Comparison of ENCODE assay signal across 10 cellular contexts in genomic region chr3:48408823-48409281, GRCh38. TPM values are rescaled to one million over a fixed set of nuclear protein-coding genes. Genes with fewer than 3 reads are reported as not detected.
DNase-seq lines count a peak whose midpoint lies in the region; ATAC-seq, FAIRE-seq and TF ChIP-seq lines count a peak whose summit lies in the region.
"Had no signal": no experiment of that assay in that cellular context is flagged by ENCODE, and none has a peak within 500 bp of the region (broad histone marks: within the 10 kb centered on the region; RNA-seq: fewer than 3 reads in every experiment).

No MANE protein-coding gene starts in this region.

- H3K4me1 Mint-ChIP-seq in CD14-positive monocyte, result no peaks in the 10 kb centered on the region
- H3K4me1 Mint-ChIP-seq: neural crest cell, T-cell had no signal

- peak; percentile 18 for FAIRE-seq in bronchial epithelial cell (lab: Jason Lieb, UNC)

- no peaks in the 10 kb centered on the region for H3K36me3 Mint-ChIP-seq in CD14-positive monocyte
- H3K36me3 Mint-ChIP-seq: T-cell had no signal

- TF ChIP-seq CTCF in DND-41 (IDR thresholded peaks at IDR 0.05; ENCODE audit: borderline replicate concordance, extremely low read depth, low read length, poor library complexity, severe bottlenecking) (peak; percentile 36), GM20000 (IDR thresholded peaks at IDR 0.05; ENCODE audit: extremely low read depth, missing control alignments) (no peak), bronchial epithelial cell (IDR thresholded peaks at IDR 0.05; ENCODE audit: insufficient read depth, low read length, severe bottlenecking) (no peak), osteoblast (IDR thresholded peaks at IDR 0.05; ENCODE audit: extremely low read depth, low read depth, low read length) (no peak), CD14-positive monocyte (IDR thresholded peaks at IDR 0.05) (no peak)

- H3K79me2 ChIP-seq in DND-41 (ENCODE audit: insufficient read depth, low read length) (no peaks in the 10 kb centered on the region), osteoblast (ENCODE audit: insufficient read depth, low read length) (no peaks in the 10 kb centered on the region)

- no peak overlapping the region for H3K4me3 Mint-ChIP-seq in CD14-positive monocyte
- H3K4me3 Mint-ChIP-seq: neural crest cell, T-cell had no signal

- ATAC-seq in DND-41 (ENCODE audit: insufficient read depth, low read depth), result no peak
- ATAC-seq: T-cell had no signal

- H3K9me3 ChIP-seq in DND-41 (ENCODE audit: insufficient read depth, low read length, severe bottlenecking) (no peaks in the 10 kb centered on the region), osteoblast (ENCODE audit: low read depth, low read length) (no peaks in the 10 kb centered on the region)

- H3K4me2 ChIP-seq in DND-41 (ENCODE audit: insufficient read depth, low read length) (no peak overlapping the region), osteoblast (ENCODE audit: insufficient read depth, low read length) (no peak overlapping the region)

- peaks cover 8% of the 10 kb centered on the region; the same call in 1 of the 2 replicates for H4K20me1 ChIP-seq in DND-41 (ENCODE audit: insufficient read depth, low read length)
- H4K20me1 ChIP-seq in osteoblast (ENCODE audit: insufficient read depth, low read length), result no peaks in the 10 kb centered on the region

- intact Hi-C loops in CD14-positive monocyte (cut with micrococcal nuclease), result no loop called here

- H3K4me1 ChIP-seq in DND-41 (ENCODE audit: insufficient read depth, low read length) (no peaks in the 10 kb centered on the region), osteoblast (ENCODE audit: insufficient read depth, low read length) (no peaks in the 10 kb centered on the region)

- H3K9ac ChIP-seq in DND-41 (ENCODE audit: low read depth, low read length), result no peak overlapping the region

- H3K27ac ChIP-seq in DND-41 (ENCODE audit: low read length) (no peak overlapping the region), osteoblast (ENCODE audit: low read depth, low read length) (no peak overlapping the region)

- H3K4me3 ChIP-seq in DND-41 (ENCODE audit: low read depth in 1 of 2, low read length in 2 of 2) (no peak overlapping the region), bronchial epithelial cell (ENCODE audit: low read depth, low read length) (no peak overlapping the region), osteoblast (ENCODE audit: insufficient read depth, low read length) (no peak overlapping the region)

- no peak for DNase-seq in DND-41
- peak; percentile 26 for DNase-seq in GM20000 (ENCODE audit: low spot score)
- DNase-seq in bronchial epithelial cell (ENCODE audit: low read depth), result no peak
- DNase-seq in osteoblast (ENCODE audit: insufficient read length, low spot score, missing footprints), result peak; percentile 88
- DNase-seq in HCEC 1CT, result no peak
- no peak for DNase-seq in CD14-positive monocyte (ENCODE audit: low spot score)
- DNase-seq in NCI-H1930 (lab: John Stamatoyannopoulos, UW), result no peak
- DNase-seq: DMS79 treated with DMSO at 0.1 percent for 48 hours had no signal

- no peaks in the 10 kb centered on the region for H3K9me3 Mint-ChIP-seq in CD14-positive monocyte
- H3K9me3 Mint-ChIP-seq: neural crest cell, T-cell had no signal

- no peak overlapping the region for H2AFZ ChIP-seq in DND-41 (ENCODE audit: low read depth, low read length)
- H2AFZ ChIP-seq in osteoblast (ENCODE audit: low read length), result no peak overlapping the region

- H3K27ac Mint-ChIP-seq in CD14-positive monocyte, result peak overlapping the region in 1 of 7 donors; percentile 51
- H3K27ac Mint-ChIP-seq: T-cell had no signal

- H3K27me3 ChIP-seq in DND-41 (ENCODE audit: insufficient read depth, low read length, poor library complexity) (no peaks in the 10 kb centered on the region), bronchial epithelial cell (ENCODE audit: control insufficient read depth, insufficient read depth, low read length) (no peaks in the 10 kb centered on the region), osteoblast (ENCODE audit: insufficient read depth, low read length) (no peaks in the 10 kb centered on the region)

- H3K36me3 ChIP-seq in DND-41 (ENCODE audit: insufficient read depth, low read length) (no peaks in the 10 kb centered on the region), bronchial epithelial cell (ENCODE audit: control insufficient read depth, insufficient read depth, low read length) (peaks cover 75% of the 10 kb centered on the region), osteoblast (ENCODE audit: insufficient read depth, low read length) (no peaks in the 10 kb centered on the region)

- peaks cover 0 to 4% (median 0%) of the 10 kb centered on the region in 3 donors for H3K27me3 Mint-ChIP-seq in CD14-positive monocyte (ENCODE audit: low read depth in 3 of 3)
- H3K27me3 Mint-ChIP-seq: T-cell had no signal

RNA-seq across cellular contexts. Expression of gene PLXNB1, which starts 21.0 kb away (rescaled TPM):
- 63.7 and 90.4 TPM in 2 replicates for total RNA-seq in bronchial epithelial cell
- 23.3 and 33.7 TPM in 2 replicates for total RNA-seq in osteoblast
- under 1 TPM in 1 of 2 donors, not detected in 1; 0.14 TPM for polyA plus RNA-seq in CD14-positive monocyte

RNA-seq across cellular contexts. Expression of gene CCDC51, which starts 31.1 kb away (rescaled TPM):
- total RNA-seq in bronchial epithelial cell, result 48.4 and 55.3 TPM in 2 replicates
- 13.3 and 17.4 TPM in 2 replicates for total RNA-seq in osteoblast
- polyA plus RNA-seq in CD14-positive monocyte, result 1 to 10 TPM; 5.4 to 5.9 TPM

RNA-seq across cellular contexts. Expression of gene TMA7, which starts 31.2 kb away (rescaled TPM):
- total RNA-seq in bronchial epithelial cell (190 and 360 TPM in 2 replicates), osteoblast (128 and 135 TPM in 2 replicates)
- 100 to 1,000 TPM; 478 to 559 TPM for polyA plus RNA-seq in CD14-positive monocyte

RNA-seq across cellular contexts. Expression of gene FBXW12, which starts 36.8 kb away (rescaled TPM):
- total RNA-seq in bronchial epithelial cell (not detected in 2 replicates), osteoblast (not detected in 2 replicates)
- polyA plus RNA-seq in CD14-positive monocyte, result not detected
- total RNA-seq: T-cell had no signal

RNA-seq across cellular contexts. Expression of gene ATRIP, which starts 37.7 kb away (rescaled TPM):
- total RNA-seq in bronchial epithelial cell (4.1 and 5.5 TPM in 2 replicates), osteoblast (5.0 and 5.1 TPM in 2 replicates)
- 1 to 10 TPM; 1.8 to 2.8 TPM for polyA plus RNA-seq in CD14-positive monocyte

Comparison
In these comparisons a context has a peak if more than half of its experiments do, and no peak if none do; other contexts are left out.
1. DNase-seq: peak in GM20000 (single experiment) and osteoblast (single experiment); none in DND-41 (single experiment), bronchial epithelial cell (single experiment), HCEC 1CT (single experiment), CD14-positive monocyte (single experiment) and NCI-H1930 (0 of 2).